Comparison of ENCODE assay signal across 1 cellular context in genomic region chr10:46035923-46036849, GRCh38.
TF ChIP-seq lines count a peak whose summit lies in the region.

No MANE protein-coding gene starts in this region.

TF ChIP-seq in endothelial cell of umbilical vein, 7 proteins besides CTCF, POLR2A, EP300 and RAD21:
- TF ChIP-seq JUN (IDR thresholded peaks at IDR 0.05; ENCODE audit: borderline replicate concordance, insufficient read depth, insufficient read length, low read depth) = no peak
- TF ChIP-seq POLR2AphosphoS5 (IDR thresholded peaks at IDR 0.05; ENCODE audit: insufficient read depth, low read depth, low read length) = no peak
- no peak for TF ChIP-seq FOS (IDR thresholded peaks at IDR 0.05; ENCODE audit: borderline replicate concordance, insufficient read depth, low read length)
- no peak for TF ChIP-seq EZH2 (IDR thresholded peaks at IDR 0.05; ENCODE audit: borderline replicate concordance, low read depth, low read length, severe bottlenecking)
- TF ChIP-seq GATA2 (IDR thresholded peaks at IDR 0.05; ENCODE audit: insufficient read depth, insufficient read length, low read depth, low read length) = no peak
- TF ChIP-seq MYC (IDR thresholded peaks at IDR 0.05; ENCODE audit: low read depth, low read length) = no peak
- no peak for TF ChIP-seq MAX (IDR thresholded peaks at IDR 0.05; ENCODE audit: insufficient read depth, insufficient read length)
